12 cellular contexts compared by ENCODE assay signal in genomic region chr6:81895511-81896185, GRCh38.
DNase-seq lines count a peak whose midpoint lies in the region; ATAC-seq and TF ChIP-seq lines count a peak whose summit lies in the region.
"Had no signal": no experiment of that assay in that cellular context is flagged by ENCODE, and none has a peak within 500 bp of the region (broad histone marks: within the 10 kb centered on the region; RNA-seq: fewer than 3 reads in every experiment).

No MANE protein-coding gene starts in this region.

- H3K4me1 ChIP-seq in fibroblast of lung (ENCODE audit: control insufficient read depth, extremely low read depth, insufficient read depth, low read length): peaks cover 19% of the 10 kb centered on the region
- H3K4me1 ChIP-seq in neuronal stem cell (ENCODE audit: control insufficient read depth in 2 of 2, insufficient read depth in 1 of 2, low read depth in 1 of 2, low read length in 2 of 2): peaks cover 0 to 6% of the 10 kb centered on the region in 2 donors
- H3K4me1 ChIP-seq: spleen had no signal

- H3K27ac Mint-ChIP-seq in activated naive CD8-positive, alpha-beta T cell treated with anti-CD3 and anti-CD28 coated beads, Interleukin-2, amount 50 U/mL, for 24 hours: no peak overlapping the region
- H3K27ac Mint-ChIP-seq: activated T-helper 2 cell treated with anti-CD3 and anti-CD28 coated beads, Interferon-gamma antibody, Interleukin-2, Interleukin-4, amounts not matched to agents 10 μg/mL and 5 μg/mL and 100 μg/mL, durations not matched to agents 14 hours and 24 hours and 36 hours; CD4-positive, CD25-positive, alpha-beta regulatory T cell had no signal

- no peak overlapping the region for H2BK5ac ChIP-seq in neuronal stem cell (ENCODE audit: low read length)

- peak; percentile 60 for DNase-seq in AG08395 (ENCODE audit: low spot score)
- peak; percentile 95 for DNase-seq in M059J (ENCODE audit: low read depth)
- DNase-seq in fibroblast of lung (ENCODE audit: low read depth in 2 of 2): peak; percentile 71 to 99
- DNase-seq in neuronal stem cell (ENCODE audit: low spot score): no peak
- no peak for DNase-seq in activated naive CD8-positive, alpha-beta T cell treated with anti-CD3 and anti-CD28 coated beads, Interleukin-2, amount 50 U/mL, for 24 hours
- no peak for DNase-seq in T-helper 1 cell
- DNase-seq: CD4-positive, CD25-positive, alpha-beta regulatory T cell; spleen had no signal

- H2BK15ac ChIP-seq in neuronal stem cell (ENCODE audit: low read length): no peak overlapping the region

- no peak overlapping the region for H3K14ac ChIP-seq in neuronal stem cell (ENCODE audit: low read length)

- H3K4me3 Mint-ChIP-seq in activated naive CD8-positive, alpha-beta T cell treated with anti-CD3 and anti-CD28 coated beads, Interleukin-2, amount 50 U/mL, for 24 hours: no peak overlapping the region
- H3K4me3 Mint-ChIP-seq: CD4-positive, CD25-positive, alpha-beta regulatory T cell had no signal

- ATAC-seq in activated naive CD8-positive, alpha-beta T cell treated with anti-CD3 and anti-CD28 coated beads, Interleukin-2, amount 50 U/mL, for 24 hours: no peak
- ATAC-seq in GM19467 (IDR thresholded peaks at IDR 0.05; ENCODE audit: unreplicated experiment) (no peak), HG02759 (IDR thresholded peaks at IDR 0.05; ENCODE audit: unreplicated experiment) (no peak)

- H3K4me1 Mint-ChIP-seq in activated naive CD8-positive, alpha-beta T cell treated with anti-CD3 and anti-CD28 coated beads, Interleukin-2, amount 50 U/mL, for 24 hours: no peaks in the 10 kb centered on the region
- H3K4me1 Mint-ChIP-seq: CD4-positive, CD25-positive, alpha-beta regulatory T cell had no signal

- no peaks in the 10 kb centered on the region for H3K36me3 ChIP-seq in fibroblast of lung (ENCODE audit: control insufficient read depth, insufficient read depth, low read length)
- no peaks in the 10 kb centered on the region for H3K36me3 ChIP-seq in neuronal stem cell (replicated peaks in 1 of 2; ENCODE audit: control insufficient read depth in 2 of 2, insufficient read depth in 2 of 2, low read length in 2 of 2)
- H3K36me3 ChIP-seq: spleen had no signal

- H3K27ac ChIP-seq in fibroblast of lung (ENCODE audit: insufficient read depth, low read length) (no peak overlapping the region), neuronal stem cell (replicated peaks; ENCODE audit: low read length) (no peak overlapping the region)
- H3K27ac ChIP-seq: spleen, VCaP had no signal

- H3K9ac ChIP-seq in fibroblast of lung (ENCODE audit: insufficient read depth, low read length): no peak overlapping the region
- H3K9ac ChIP-seq in neuronal stem cell (ENCODE audit: low read depth, low read length, poor library complexity): no peak overlapping the region

- H3K9me3 Mint-ChIP-seq in activated naive CD8-positive, alpha-beta T cell treated with anti-CD3 and anti-CD28 coated beads, Interleukin-2, amount 50 U/mL, for 24 hours: no peaks in the 10 kb centered on the region
- H3K9me3 Mint-ChIP-seq: activated T-helper 2 cell treated with anti-CD3 and anti-CD28 coated beads, Interferon-gamma antibody, Interleukin-2, Interleukin-4, amounts not matched to agents 10 μg/mL and 5 μg/mL and 100 μg/mL, durations not matched to agents 14 hours and 24 hours and 36 hours had no signal

- no peaks in the 10 kb centered on the region for H3K27me3 Mint-ChIP-seq in activated naive CD8-positive, alpha-beta T cell treated with anti-CD3 and anti-CD28 coated beads, Interleukin-2, amount 50 U/mL, for 24 hours
- H3K27me3 Mint-ChIP-seq: CD4-positive, CD25-positive, alpha-beta regulatory T cell had no signal

- no peak overlapping the region for H2BK120ac ChIP-seq in neuronal stem cell (ENCODE audit: low read depth, low read length)

- H3K23ac ChIP-seq in neuronal stem cell (ENCODE audit: low read depth, low read length, poor library complexity): no peak overlapping the region

- H2AFZ ChIP-seq in fibroblast of lung (ENCODE audit: low read length) (no peak overlapping the region), neuronal stem cell (ENCODE audit: low read length) (peak overlapping the region; percentile 13)

- H3K4me3 ChIP-seq in fibroblast of lung (replicated peaks in 1 of 4; ENCODE audit: control extremely low read depth in 1 of 4, insufficient read depth in 1 of 4, low read depth in 3 of 4, low read length in 4 of 4): no peak overlapping the region
- no peak overlapping the region for H3K4me3 ChIP-seq in neuronal stem cell (ENCODE audit: low read length in 2 of 2)
- H3K4me3 ChIP-seq: spleen had no signal

- H4K20me1 ChIP-seq in fibroblast of lung (ENCODE audit: control insufficient read depth, extremely low read depth, insufficient read depth, low read length): no peaks in the 10 kb centered on the region

- no peak overlapping the region for H3K4ac ChIP-seq in neuronal stem cell (ENCODE audit: low read length)

- no peaks in the 10 kb centered on the region for H3K36me3 Mint-ChIP-seq in activated naive CD8-positive, alpha-beta T cell treated with anti-CD3 and anti-CD28 coated beads, Interleukin-2, amount 50 U/mL, for 24 hours (ENCODE audit: low read depth)
- H3K36me3 Mint-ChIP-seq: CD4-positive, CD25-positive, alpha-beta regulatory T cell had no signal

- H2BK12ac ChIP-seq in neuronal stem cell (ENCODE audit: low read length): no peak overlapping the region

- H3K9me3 ChIP-seq in fibroblast of lung (ENCODE audit: control insufficient read depth, insufficient read depth, low read depth, low read length) (no peaks in the 10 kb centered on the region), neuronal stem cell (replicated peaks in 1 of 2; ENCODE audit: control insufficient read depth in 2 of 2, insufficient read depth in 1 of 2, low read depth in 1 of 2, low read length in 2 of 2) (no peaks in the 10 kb centered on the region)
- H3K9me3 ChIP-seq: spleen had no signal

- H4K8ac ChIP-seq in neuronal stem cell (ENCODE audit: low read depth, low read length): no peak overlapping the region

- no peak overlapping the region for H4K91ac ChIP-seq in neuronal stem cell (ENCODE audit: low read depth, low read length, poor library complexity)

- no peak overlapping the region for H3K18ac ChIP-seq in neuronal stem cell (ENCODE audit: low read length)

- H3K4me2 ChIP-seq in fibroblast of lung (ENCODE audit: extremely low read depth, insufficient read depth, low read length) (peak overlapping the region; percentile 46), neuronal stem cell (ENCODE audit: insufficient read depth, low read length, poor library complexity, severe bottlenecking) (no peak overlapping the region)

- no peaks in the 10 kb centered on the region for H3K79me1 ChIP-seq in neuronal stem cell (ENCODE audit: low read depth, low read length)

- no CpG with 5 or more reads among the region's 5 CpGs for WGBS in neuronal stem cell (ENCODE audit: extremely low coverage in 2 of 2, insufficient read length in 2 of 2, insufficient replicate concordance in 1 of 2), 2 donors

- H3K79me2 ChIP-seq in fibroblast of lung (ENCODE audit: control insufficient read depth, insufficient read depth, low read length): no peaks in the 10 kb centered on the region

- H3K27me3 ChIP-seq in fibroblast of lung (ENCODE audit: control insufficient read depth, insufficient read depth, low read length) (no peaks in the 10 kb centered on the region), neuronal stem cell (ENCODE audit: control insufficient read depth in 3 of 3, insufficient read depth in 3 of 3, low read depth in 1 of 3, low read length in 3 of 3) (no peaks in the 10 kb centered on the region)
- H3K27me3 ChIP-seq: spleen had no signal

- no peak for TF ChIP-seq CTCF in fibroblast of lung (conservative IDR thresholded peaks at IDR 0.05 in 1 of 2, IDR thresholded peaks at IDR 0.05 in 1 of 2; ENCODE audit: low read depth in 1 of 2, low read length in 2 of 2)

- H2AK5ac ChIP-seq in neuronal stem cell (ENCODE audit: low read depth, low read length): no peak overlapping the region

Comparison
In these comparisons a context has a peak if more than half of its experiments do, and no peak if none do; other contexts are left out.
1. DNase-seq: peak in AG08395 (single experiment), M059J (single experiment) and fibroblast of lung (2 of 2); none in neuronal stem cell (single experiment), activated naive CD8-positive, alpha-beta T cell treated with anti-CD3 and anti-CD28 coated beads, Interleukin-2, amount 50 U/mL, for 24 hours (single experiment) and T-helper 1 cell (0 of 5).